Comparison of ENCODE assay signal across 1 cellular context in genomic region chr12:71552728-71553501, GRCh38.
A peak's percentile ranks its signal among the peaks of the same experiment; 100 is the strongest.
TF ChIP-seq lines count a peak whose summit lies in the region.

No MANE protein-coding gene starts in this region.

TF ChIP-seq in HepG2, 621 proteins besides CTCF, POLR2A, EP300 and RAD21 (continued from another document and continues in another):
- TF ChIP-seq ZNF574 (CRISPR knock-in tag; IDR thresholded peaks at IDR 0.05): peak; percentile 45
- TF ChIP-seq ZNF503 (CRISPR knock-in tag; IDR thresholded peaks at IDR 0.05): peak; percentile 90
- TF ChIP-seq KDM2A (CRISPR knock-in tag; IDR thresholded peaks at IDR 0.05; ENCODE audit: borderline replicate concordance, low read depth): 0 out of 2 replicates have a peak, but pooled peaks have one; percentile 31
- no peak for TF ChIP-seq XRCC5 (optimal IDR thresholded peaks at IDR 0.05; ENCODE audit: low read length)
- peak; percentile 5; the same call in 1 of the 2 replicates for TF ChIP-seq CEBPG (CRISPR knock-in tag; IDR thresholded peaks at IDR 0.05)
- no peak for TF ChIP-seq AHR (CRISPR knock-in tag; IDR thresholded peaks at IDR 0.05)
- TF ChIP-seq SALL2 (CRISPR knock-in tag; IDR thresholded peaks at IDR 0.05): no peak
- TF ChIP-seq SKI (IDR thresholded peaks at IDR 0.05; ENCODE audit: partially characterized antibody): peak; percentile 100
- TF ChIP-seq ASH2L (IDR thresholded peaks at IDR 0.05; ENCODE audit: insufficient read length, low read depth, low read length): peak; percentile 76
- TF ChIP-seq ARID3A (IDR thresholded peaks at IDR 0.05; ENCODE audit: low read depth, low read length): no peak; the same call in 1 of the 2 replicates
- peak; percentile 57; the same call in 1 of the 2 replicates for TF ChIP-seq TFE3 (CRISPR knock-in tag; IDR thresholded peaks at IDR 0.05)
- peak; percentile 88 for TF ChIP-seq TARDBP (CRISPR knock-in tag; IDR thresholded peaks at IDR 0.05)
- TF ChIP-seq ZNF709 (CRISPR knock-in tag; IDR thresholded peaks at IDR 0.05): no peak
- TF ChIP-seq ZNF333 (CRISPR knock-in tag; IDR thresholded peaks at IDR 0.05; ENCODE audit: borderline replicate concordance): no peak
- peak; percentile 58 for TF ChIP-seq ATF1 (CRISPR knock-in tag; IDR thresholded peaks at IDR 0.05)
- TF ChIP-seq ZNF766 (CRISPR knock-in tag; IDR thresholded peaks at IDR 0.05; ENCODE audit: borderline replicate concordance): peak; percentile 74; the same call in 1 of the 2 replicates
- no peak for TF ChIP-seq ZNF512B (CRISPR knock-in tag; IDR thresholded peaks at IDR 0.05; ENCODE audit: borderline replicate concordance)
- TF ChIP-seq THAP11 (CRISPR knock-in tag; IDR thresholded peaks at IDR 0.05): peak; percentile 54; the same call in 1 of the 2 replicates
- no peak for TF ChIP-seq JUN (CRISPR knock-in tag; IDR thresholded peaks at IDR 0.05)
- peak; percentile 54; the same call in 1 of the 2 replicates for TF ChIP-seq IRX3 (CRISPR knock-in tag; IDR thresholded peaks at IDR 0.05; ENCODE audit: borderline replicate concordance, low read depth)
- TF ChIP-seq HINFP (CRISPR knock-in tag; IDR thresholded peaks at IDR 0.05; ENCODE audit: low read depth): no peak
- TF ChIP-seq ATF6 (CRISPR knock-in tag; conservative IDR thresholded peaks at IDR 0.05): no peak
- peak; percentile 37 for TF ChIP-seq MIXL1 (CRISPR knock-in tag; IDR thresholded peaks at IDR 0.05)
- no peak for TF ChIP-seq ZHX2 (IDR thresholded peaks at IDR 0.05; ENCODE audit: low read depth)
- no peak for TF ChIP-seq ZHX2 (CRISPR knock-in tag; IDR thresholded peaks at IDR 0.05; ENCODE audit: borderline replicate concordance)
- peak; percentile 61 for TF ChIP-seq IRF2 (CRISPR knock-in tag; IDR thresholded peaks at IDR 0.05)
- no peak for TF ChIP-seq RARG (CRISPR knock-in tag; IDR thresholded peaks at IDR 0.05; ENCODE audit: low read depth)
- TF ChIP-seq ZNF530 (CRISPR knock-in tag; IDR thresholded peaks at IDR 0.05; ENCODE audit: low read depth): no peak
- TF ChIP-seq ARNT (IDR thresholded peaks at IDR 0.05): no peak
- TF ChIP-seq MTERF4 (CRISPR knock-in tag; IDR thresholded peaks at IDR 0.05): no peak
- peak; percentile 88 for TF ChIP-seq HDAC2 (CRISPR knock-in tag; IDR thresholded peaks at IDR 0.05)
- TF ChIP-seq MEIS2 (CRISPR knock-in tag; IDR thresholded peaks at IDR 0.05): peak; percentile 58; the same call in 1 of the 2 replicates
- no peak for TF ChIP-seq ZNF724P (CRISPR knock-in tag; IDR thresholded peaks at IDR 0.05; ENCODE audit: borderline replicate concordance)
- TF ChIP-seq JUND (CRISPR knock-in tag; IDR thresholded peaks at IDR 0.05): no peak
- no peak for TF ChIP-seq DR1 (CRISPR knock-in tag; IDR thresholded peaks at IDR 0.05)
- TF ChIP-seq IKZF4 (CRISPR knock-in tag; IDR thresholded peaks at IDR 0.05; ENCODE audit: borderline replicate concordance, low read depth, not compliant biosample characterization): no peak
- TF ChIP-seq SPEN (CRISPR knock-in tag; IDR thresholded peaks at IDR 0.05; ENCODE audit: low read depth): peak; percentile 34; the same call in 1 of the 2 replicates
- no peak for TF ChIP-seq ZNF629 (CRISPR knock-in tag; conservative IDR thresholded peaks at IDR 0.05)
- no peak for TF ChIP-seq ZNF354B (CRISPR knock-in tag; IDR thresholded peaks at IDR 0.05)
- TF ChIP-seq REPIN1 (CRISPR knock-in tag; IDR thresholded peaks at IDR 0.05; ENCODE audit: borderline replicate concordance, low read depth): peak; percentile 76; the same call in 1 of the 2 replicates
